Comparison of ENCODE assay signal across 8 cellular contexts in the genomic region with DNA sequence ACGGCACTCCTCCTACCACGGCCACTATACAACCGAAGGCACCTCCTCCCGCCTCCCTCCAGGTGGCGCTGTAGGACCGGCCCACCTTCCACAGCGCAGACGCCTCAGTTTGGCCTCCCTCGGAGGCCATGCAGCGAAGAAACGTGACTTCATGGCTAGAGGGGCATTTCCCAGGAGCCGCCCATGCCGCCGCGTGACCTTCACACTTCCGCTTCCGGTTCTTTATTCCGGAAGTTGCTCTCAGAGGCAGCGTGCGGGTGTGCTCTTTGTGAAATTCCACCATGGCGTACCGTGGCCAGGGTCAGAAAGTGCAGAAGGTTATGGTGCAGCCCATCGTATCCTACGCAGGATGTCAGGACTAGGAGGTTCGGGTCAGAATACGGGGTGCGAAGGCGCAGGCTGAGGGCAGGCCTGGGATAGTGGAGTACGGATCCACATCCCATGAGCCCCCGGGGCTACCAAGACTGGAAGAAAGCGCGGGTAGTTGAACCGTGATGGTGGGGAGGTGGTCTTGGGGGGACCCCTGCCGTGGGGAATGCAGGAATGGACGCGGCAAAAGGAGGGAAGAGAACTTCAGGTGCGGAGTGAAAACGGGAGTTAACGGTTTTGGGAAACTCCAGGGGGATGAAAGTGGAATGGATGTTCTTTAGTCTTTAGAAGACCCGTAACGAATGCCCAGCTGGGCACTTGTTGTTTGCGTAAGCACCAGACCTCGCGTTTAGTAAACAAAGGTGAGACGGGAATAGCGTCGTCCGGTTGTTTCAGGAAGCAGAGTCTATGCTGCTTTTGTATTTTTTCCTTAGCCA. TPM values are rescaled to one million over a fixed set of nuclear protein-coding genes. Genes with fewer than 3 reads are reported as not detected.
DNase-seq lines count a peak whose midpoint lies in the region; ATAC-seq and TF ChIP-seq lines count a peak whose summit lies in the region.

A gene (plus strand): TSS at position 221 of the 806 bp plus-strand sequence. CDS start 61 bp downstream, at position 282.

- intact Hi-C loops in CD4-positive, alpha-beta memory T cell (cut with micrococcal nuclease): loop anchor here (1.0 to 10.0 kb wide), 6 partner anchors 66 to 1517 kb away; a partner anchor contains a TSS
- intact Hi-C loops in dorsolateral prefrontal cortex (cut with DNase I): loop anchor here (1.0 to 10.0 kb wide), 9 partner anchors 65 to 656 kb away; a partner anchor contains a TSS
- intact Hi-C loops in right lobe of liver (cut with DNase I): loop anchor here in 1 of 2 donors (10.0 kb wide), 1 partner anchor 293 kb away; a partner anchor contains a TSS

- H3K27ac ChIP-seq in CD4-positive, alpha-beta memory T cell (ENCODE audit: low read depth, low read length): peak within 1 kb of the TSS; percentile 82
- H3K27ac ChIP-seq in dorsolateral prefrontal cortex (peak within 1 kb of the TSS in 45 of 59 donors; percentile 9 to 87 (median 61)), right lobe of liver (peak within 1 kb of the TSS; percentile 23 to 91 (median 68))

- TF ChIP-seq POLR2A in right lobe of liver (IDR thresholded peaks at IDR 0.05): peak; percentile 58

- H3K9me3 Mint-ChIP-seq in CD4-positive, alpha-beta memory T cell: no peaks in the 10 kb centered on the region

- no peaks in the 10 kb centered on the region for H3K9me3 ChIP-seq in CD4-positive, alpha-beta memory T cell (ENCODE audit: control insufficient read depth in 1 of 2, low read length in 2 of 2)
- no peaks in the 10 kb centered on the region for H3K9me3 ChIP-seq in right lobe of liver

- H3K36me3 ChIP-seq in CD4-positive, alpha-beta memory T cell (ENCODE audit: insufficient read depth, low read length): peaks cover 27% of the 10 kb centered on the region
- H3K36me3 ChIP-seq in right lobe of liver: peaks cover 0 to 32% (median 16%) of the 10 kb centered on the region in 4 donors

- peaks cover 15 to 33% (median 24%) of the 10 kb centered on the region in 4 donors for H3K4me1 Mint-ChIP-seq in CD4-positive, alpha-beta memory T cell

- peaks cover 15% of the 10 kb centered on the region for H3K4me1 ChIP-seq in CD4-positive, alpha-beta memory T cell (ENCODE audit: insufficient read depth, low read length)
- peaks cover 0 to 22% (median 5%) of the 10 kb centered on the region in 4 donors for H3K4me1 ChIP-seq in right lobe of liver

- peak; percentile 96 for ATAC-seq in GM19438 (IDR thresholded peaks at IDR 0.05; ENCODE audit: low read depth, unreplicated experiment)
- ATAC-seq in HG03575 (IDR thresholded peaks at IDR 0.05; ENCODE audit: extremely low read depth, insufficient number of reproducible peaks, low FRiP score, unreplicated experiment): peak; percentile 89
- ATAC-seq in right lobe of liver: peak; percentile 94 to 99 (median 97)

- DNase-seq in CD4-positive, alpha-beta memory T cell: peak; percentile 96 to 98 (median 98)
- DNase-seq in NCI-H82 (lab: John Stamatoyannopoulos, UW): peak; percentile 99
- DNase-seq in activated CD4-positive, alpha-beta T cell treated with anti-CD3 and anti-CD28 coated beads, Interleukin-2, amount 50 U/mL, for 48 hours: peak; percentile 93 to 94
- DNase-seq in dorsolateral prefrontal cortex: peak; percentile 91 to 96 (median 94)
- DNase-seq in right lobe of liver: peak; percentile 94 to 97 (median 97)
- DNase-seq in stimulated activated CD4-positive, alpha-beta T cell treated with anti-CD3 and anti-CD28 coated beads, Interleukin-4, amount 100 ng/mL, for 4 hours: peak; percentile 93 to 96

- peaks cover 20 to 47% of the 10 kb centered on the region in 2 donors for H3K36me3 Mint-ChIP-seq in CD4-positive, alpha-beta memory T cell

- POLR2A ChIA-PET in CD4-positive, alpha-beta memory T cell (lab: Charles Lee; ENCODE audit: partially characterized antibody): interaction anchor here (0.9 to 1.5 kb wide), 6 partner anchors 10 to 546 kb away, joined by 3 to 10 read pairs (median 4); a partner anchor contains a TSS

- peak within 1 kb of the TSS; percentile 97 to 99 (median 98) for H3K27ac Mint-ChIP-seq in CD4-positive, alpha-beta memory T cell

- H3K4me3 ChIP-seq in CD4-positive, alpha-beta memory T cell (ENCODE audit: low read length in 2 of 2): peak within 1 kb of the TSS; percentile 95 to 98
- H3K4me3 ChIP-seq in dorsolateral prefrontal cortex (peak within 1 kb of the TSS; percentile 66 to 100 (median 90)), right lobe of liver (peak within 1 kb of the TSS; percentile 78 to 84 (median 79))

- H3K27me3 Mint-ChIP-seq in CD4-positive, alpha-beta memory T cell: no peaks in the 10 kb centered on the region

- H3K4me3 Mint-ChIP-seq in CD4-positive, alpha-beta memory T cell: peak within 1 kb of the TSS; percentile 99 to 100 (median 100)

- TF ChIP-seq CTCF in dorsolateral prefrontal cortex (IDR thresholded peaks at IDR 0.05 in 54 of 56, conservative IDR thresholded peaks at IDR 0.05 in 2 of 56; ENCODE audit: low read depth in 1 of 56, partially characterized antibody in 56 of 56): peak; percentile 88 to 99 (median 97)
- TF ChIP-seq CTCF in right lobe of liver (IDR thresholded peaks at IDR 0.05): peak; percentile 89 to 98 (median 95)

- CTCF ChIA-PET in CD4-positive, alpha-beta memory T cell (lab: Charles Lee; ENCODE audit: partially characterized antibody): interaction anchor here (0.9 to 2.7 kb wide), 10 partner anchors 10 to 500 kb away, joined by 3 to 40 read pairs (median 4); a partner anchor contains a TSS

- H3K27me3 ChIP-seq in CD4-positive, alpha-beta memory T cell (ENCODE audit: insufficient read depth, low read length): no peaks in the 10 kb centered on the region
- no peaks in the 10 kb centered on the region for H3K27me3 ChIP-seq in dorsolateral prefrontal cortex
- H3K27me3 ChIP-seq in right lobe of liver: no peaks in the 10 kb centered on the region

- WGBS in right lobe of liver (ENCODE audit: insufficient coverage, low coverage, low lambda C conversion rate, missing lambda C conversion rate): under 1% methylated on average over 48 of the region's 48 CpGs

RNA-seq across cellular contexts. Expression of the gene that starts here (rescaled TPM):
- total RNA-seq in CD4-positive, alpha-beta memory T cell: 10 to 100 TPM; 63.3 to 69.9 TPM
- polyA plus RNA-seq in CD4-positive, alpha-beta memory T cell: 100 to 1,000 TPM; 222 to 225 TPM
- total RNA-seq in dorsolateral prefrontal cortex: 10 to 100 TPM; 20.4 to 71.0 (median 43.4) TPM
- 10 to 100 TPM; 17.0 to 46.2 (median 36.5) TPM for total RNA-seq in right lobe of liver

Comparison
In these comparisons a context has a peak if more than half of its experiments do, and no peak if none do; other contexts are left out.
1. Peak in every context shown above with its lines: DNase-seq, ATAC-seq, H3K4me3 ChIP-seq and H3K27ac ChIP-seq.